In the genomic region with DNA sequence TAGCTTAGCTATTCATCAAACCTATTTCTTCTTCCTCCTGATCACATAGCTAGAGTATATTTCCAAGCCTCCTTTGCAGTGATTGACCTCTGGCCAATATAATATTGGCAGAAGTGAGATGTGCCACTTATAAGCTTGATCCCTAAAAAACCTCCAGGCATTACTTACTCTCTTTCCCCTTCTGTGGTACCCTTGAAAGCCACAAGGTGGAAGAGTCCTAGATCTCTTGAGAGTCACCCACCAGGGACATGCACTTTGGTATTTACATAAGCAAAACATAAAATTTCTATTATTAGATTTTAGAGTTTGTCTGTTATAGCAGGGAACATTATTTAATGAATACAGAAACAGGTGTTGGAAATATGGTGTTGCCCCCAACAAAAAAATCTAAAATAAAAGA, we compare ENCODE assay signal across 1 cellular context.
TF ChIP-seq lines count a peak whose summit lies in the region.

No MANE protein-coding gene starts in this region.

TF ChIP-seq in WTC11, 78 proteins besides CTCF, POLR2A, EP300 and RAD21 (continued from another document):
- TF ChIP-seq ZNF263 (CRISPR knock-in tag; IDR thresholded peaks at IDR 0.05; ENCODE audit: low read depth) (no peak), TEAD1 (CRISPR knock-in tag; IDR thresholded peaks at IDR 0.05) (no peak), GRHL2 (CRISPR knock-in tag; IDR thresholded peaks at IDR 0.05; ENCODE audit: insufficient replicate concordance, severe bottlenecking) (no peak), NFATC4 (CRISPR knock-in tag; IDR thresholded peaks at IDR 0.05) (no peak), ZNF219 (CRISPR knock-in tag; IDR thresholded peaks at IDR 0.05; ENCODE audit: borderline replicate concordance) (no peak)
- TF ChIP-seq, protein P1, sequence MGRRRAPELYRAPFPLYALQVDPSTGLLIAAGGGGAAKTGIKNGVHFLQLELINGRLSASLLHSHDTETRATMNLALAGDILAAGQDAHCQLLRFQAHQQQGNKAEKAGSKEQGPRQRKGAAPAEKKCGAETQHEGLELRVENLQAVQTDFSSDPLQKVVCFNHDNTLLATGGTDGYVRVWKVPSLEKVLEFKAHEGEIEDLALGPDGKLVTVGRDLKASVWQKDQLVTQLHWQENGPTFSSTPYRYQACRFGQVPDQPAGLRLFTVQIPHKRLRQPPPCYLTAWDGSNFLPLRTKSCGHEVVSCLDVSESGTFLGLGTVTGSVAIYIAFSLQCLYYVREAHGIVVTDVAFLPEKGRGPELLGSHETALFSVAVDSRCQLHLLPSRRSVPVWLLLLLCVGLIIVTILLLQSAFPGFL (CRISPR knock-in tag; IDR thresholded peaks at IDR 0.05; ENCODE audit: borderline replicate concordance), result no peak
- TF ChIP-seq, protein P2, sequence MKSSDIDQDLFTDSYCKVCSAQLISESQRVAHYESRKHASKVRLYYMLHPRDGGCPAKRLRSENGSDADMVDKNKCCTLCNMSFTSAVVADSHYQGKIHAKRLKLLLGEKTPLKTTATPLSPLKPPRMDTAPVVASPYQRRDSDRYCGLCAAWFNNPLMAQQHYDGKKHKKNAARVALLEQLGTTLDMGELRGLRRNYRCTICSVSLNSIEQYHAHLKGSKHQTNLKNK (CRISPR knock-in tag; IDR thresholded peaks at IDR 0.05), result no peak
- TF ChIP-seq, protein P3, sequence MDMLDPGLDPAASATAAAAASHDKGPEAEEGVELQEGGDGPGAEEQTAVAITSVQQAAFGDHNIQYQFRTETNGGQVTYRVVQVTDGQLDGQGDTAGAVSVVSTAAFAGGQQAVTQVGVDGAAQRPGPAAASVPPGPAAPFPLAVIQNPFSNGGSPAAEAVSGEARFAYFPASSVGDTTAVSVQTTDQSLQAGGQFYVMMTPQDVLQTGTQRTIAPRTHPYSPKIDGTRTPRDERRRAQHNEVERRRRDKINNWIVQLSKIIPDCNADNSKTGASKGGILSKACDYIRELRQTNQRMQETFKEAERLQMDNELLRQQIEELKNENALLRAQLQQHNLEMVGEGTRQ (CRISPR knock-in tag; IDR thresholded peaks at IDR 0.05), result no peak
